9 cellular contexts compared by ENCODE assay signal in genomic region chr7:28956608-28957063, GRCh38. TPM values are rescaled to one million over a fixed set of nuclear protein-coding genes. Genes with fewer than 3 reads are reported as not detected.
DNase-seq lines count a peak whose midpoint lies in the region; ATAC-seq and TF ChIP-seq lines count a peak whose summit lies in the region.
"Had no signal": no experiment of that assay in that cellular context is flagged by ENCODE, and none has a peak within 500 bp of the region (broad histone marks: within the 10 kb centered on the region; RNA-seq: fewer than 3 reads in every experiment).

No MANE protein-coding gene starts in this region.

- H3K4me3 ChIP-seq in HUES48 (ENCODE audit: low read depth, low read length) (peak overlapping the region; percentile 68), fibroblast of villous mesenchyme (ENCODE audit: low read depth, low read length) (peak overlapping the region; percentile 41)

- intact Hi-C loops in CD4-positive, alpha-beta T cell (cut with DNase I, micrococcal nuclease): no loop called here

- no peak overlapping the region for H3K4me3 Mint-ChIP-seq in CD4-positive, alpha-beta T cell

- no peaks in the 10 kb centered on the region for H3K9me3 ChIP-seq in CD4-positive, alpha-beta T cell (ENCODE audit: control insufficient read depth, low read length)
- 0 out of 2 replicates have a peak, but pooled peaks cover 3% of the 10 kb centered on the region for H3K9me3 ChIP-seq in HUES48 (ENCODE audit: control insufficient read depth, insufficient read depth, low read length)

- no peak overlapping the region for H3K27ac ChIP-seq in CD4-positive, alpha-beta T cell (ENCODE audit: low read depth, low read length)
- H3K27ac ChIP-seq in HUES48 (ENCODE audit: low read depth, low read length): no peak overlapping the region

- H3K4me1 Mint-ChIP-seq in CD4-positive, alpha-beta T cell (ENCODE audit: low read depth): peaks cover 9% of the 10 kb centered on the region

- DNase-seq in CD4-positive, alpha-beta T cell: no peak
- DNase-seq in SW480 (ENCODE audit: low spot score) (peak; percentile 51), fibroblast of villous mesenchyme (ENCODE audit: low read depth) (peak; percentile 40), myocyte (ENCODE audit: low read depth) (peak; percentile 54), retina (no peak), putamen (ENCODE audit: low spot score) (no peak)
- DNase-seq in activated effector memory CD4-positive, alpha-beta T cell treated with Interleukin-2 at 50 U/mL for 16 hours: no peak

- H3K4me1 ChIP-seq in HUES48 (ENCODE audit: control insufficient read depth, insufficient read depth, low read length): peaks cover 18% of the 10 kb centered on the region

- TF ChIP-seq CTCF in CD4-positive, alpha-beta T cell (IDR thresholded peaks at IDR 0.05): no peak
- peak; percentile 58 for TF ChIP-seq CTCF in fibroblast of villous mesenchyme (IDR thresholded peaks at IDR 0.05; ENCODE audit: insufficient read depth, low read depth, low read length)

- CTCF ChIA-PET in CD4-positive, alpha-beta T cell (lab: Charles Lee): no interaction called here

- POLR2A ChIA-PET in CD4-positive, alpha-beta T cell (lab: Charles Lee): interaction anchor here (1.0 kb wide), 1 partner anchor 135 kb away, joined by 3 read pairs; no protein-coding TSS in a partner anchor

- H3K9me3 Mint-ChIP-seq in CD4-positive, alpha-beta T cell: no peaks in the 10 kb centered on the region

- H3K27me3 ChIP-seq in CD4-positive, alpha-beta T cell (ENCODE audit: control insufficient read depth, insufficient read depth, low read length): peaks cover 53% of the 10 kb centered on the region
- H3K27me3 ChIP-seq in HUES48 (ENCODE audit: control insufficient read depth, insufficient read depth, low read length): peaks cover 58% of the 10 kb centered on the region

- peak; percentile 37 for ATAC-seq in CD4-positive, alpha-beta T cell (ENCODE audit: poor library complexity)

- H3K9ac ChIP-seq in HUES48 (ENCODE audit: low read depth, low read length): no peak overlapping the region; the same call in 1 of the 2 replicates

- no peaks in the 10 kb centered on the region for H3K36me3 Mint-ChIP-seq in CD4-positive, alpha-beta T cell (ENCODE audit: low read depth)

- no peaks in the 10 kb centered on the region for H3K36me3 ChIP-seq in HUES48 (ENCODE audit: control insufficient read depth, insufficient read depth, low read length)

- no peak overlapping the region for H3K27ac Mint-ChIP-seq in CD4-positive, alpha-beta T cell

- H3K27me3 Mint-ChIP-seq in CD4-positive, alpha-beta T cell: peaks cover 78% of the 10 kb centered on the region

RNA-seq across cellular contexts. Expression of gene TRIL, which starts 1.5 kb away (rescaled TPM):
- not detected for total RNA-seq in CD4-positive, alpha-beta T cell
- under 0.01 and 1.9 TPM in 2 replicates for total RNA-seq in fibroblast of villous mesenchyme
- total RNA-seq in myocyte: 0.40 and 0.42 TPM in 2 replicates
- 0.05 TPM for polyA plus RNA-seq in myocyte (2012)
- total RNA-seq: mononuclear cell had no signal

Comparison
In these comparisons a context has a peak if more than half of its experiments do, and no peak if none do; other contexts are left out.
1. DNase-seq: peak in SW480 (single experiment), fibroblast of villous mesenchyme (single experiment) and myocyte (single experiment); none in CD4-positive, alpha-beta T cell (0 of 10), activated effector memory CD4-positive, alpha-beta T cell treated with Interleukin-2 at 50 U/mL for 16 hours (single experiment), retina (single experiment) and putamen (single experiment).